1 cellular context compared by ENCODE assay signal in genomic region chr19:49866933-49867782, GRCh38.
A peak's percentile ranks its signal among the peaks of the same experiment; 100 is the strongest.
TF ChIP-seq lines count a peak whose summit lies in the region.

Gene PNKP (minus strand): TSS chr19:49867576. CDS start chr19:49867204, 372 bp downstream.

TF ChIP-seq in HepG2, 621 proteins besides CTCF, POLR2A, EP300 and RAD21 (continued from another document and continues in another):
- 0 out of 2 replicates have a peak, but pooled peaks have one; percentile 32 for TF ChIP-seq E2F5 (CRISPR knock-in tag; conservative IDR thresholded peaks at IDR 0.05)
- TF ChIP-seq DRAP1 (CRISPR knock-in tag; IDR thresholded peaks at IDR 0.05) = peak; percentile 48
- 0 out of 2 replicates have a peak, but pooled peaks have one; percentile 47 for TF ChIP-seq KAT7 (CRISPR knock-in tag; IDR thresholded peaks at IDR 0.05; ENCODE audit: borderline replicate concordance)
- peak; percentile 90 for TF ChIP-seq ZBTB25 (CRISPR knock-in tag; IDR thresholded peaks at IDR 0.05)
- TF ChIP-seq, protein P1, sequence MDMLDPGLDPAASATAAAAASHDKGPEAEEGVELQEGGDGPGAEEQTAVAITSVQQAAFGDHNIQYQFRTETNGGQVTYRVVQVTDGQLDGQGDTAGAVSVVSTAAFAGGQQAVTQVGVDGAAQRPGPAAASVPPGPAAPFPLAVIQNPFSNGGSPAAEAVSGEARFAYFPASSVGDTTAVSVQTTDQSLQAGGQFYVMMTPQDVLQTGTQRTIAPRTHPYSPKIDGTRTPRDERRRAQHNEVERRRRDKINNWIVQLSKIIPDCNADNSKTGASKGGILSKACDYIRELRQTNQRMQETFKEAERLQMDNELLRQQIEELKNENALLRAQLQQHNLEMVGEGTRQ (IDR thresholded peaks at IDR 0.05; ENCODE audit: low read depth, low read length) = no peak
- TF ChIP-seq, protein P1 (CRISPR knock-in tag; IDR thresholded peaks at IDR 0.05; ENCODE audit: borderline replicate concordance) = peak; percentile 46
- no peak for TF ChIP-seq ARNT (IDR thresholded peaks at IDR 0.05)
- peak; percentile 49; the same call in 1 of the 2 replicates for TF ChIP-seq CBX5 (CRISPR knock-in tag; IDR thresholded peaks at IDR 0.05; ENCODE audit: borderline replicate concordance)
- TF ChIP-seq MTA1 (CRISPR knock-in tag; IDR thresholded peaks at IDR 0.05; ENCODE audit: borderline replicate concordance) = peak; percentile 56; the same call in 1 of the 2 replicates
- 0 out of 2 replicates have a peak, but pooled peaks have one; percentile 19 for TF ChIP-seq IRX3 (CRISPR knock-in tag; IDR thresholded peaks at IDR 0.05; ENCODE audit: borderline replicate concordance, low read depth)
- TF ChIP-seq TEAD3 (CRISPR knock-in tag; optimal IDR thresholded peaks at IDR 0.05; ENCODE audit: borderline replicate concordance) = no peak
- peak; percentile 97 for TF ChIP-seq SAP130 (CRISPR knock-in tag; IDR thresholded peaks at IDR 0.05; ENCODE audit: low read depth)
- peak; percentile 47; the same call in 1 of the 2 replicates for TF ChIP-seq ZMYM4 (CRISPR knock-in tag; IDR thresholded peaks at IDR 0.05)
- no peak for TF ChIP-seq CC2D1A (CRISPR knock-in tag; IDR thresholded peaks at IDR 0.05)
- 0 out of 2 replicates have a peak, but pooled peaks have one; percentile 59 for TF ChIP-seq ZNF660 (CRISPR knock-in tag; IDR thresholded peaks at IDR 0.05; ENCODE audit: borderline replicate concordance, low read depth)
- TF ChIP-seq ZNF670 (CRISPR knock-in tag; IDR thresholded peaks at IDR 0.05; ENCODE audit: borderline replicate concordance) = 0 out of 2 replicates have a peak, but pooled peaks have one; percentile 5
- TF ChIP-seq, protein P2, sequence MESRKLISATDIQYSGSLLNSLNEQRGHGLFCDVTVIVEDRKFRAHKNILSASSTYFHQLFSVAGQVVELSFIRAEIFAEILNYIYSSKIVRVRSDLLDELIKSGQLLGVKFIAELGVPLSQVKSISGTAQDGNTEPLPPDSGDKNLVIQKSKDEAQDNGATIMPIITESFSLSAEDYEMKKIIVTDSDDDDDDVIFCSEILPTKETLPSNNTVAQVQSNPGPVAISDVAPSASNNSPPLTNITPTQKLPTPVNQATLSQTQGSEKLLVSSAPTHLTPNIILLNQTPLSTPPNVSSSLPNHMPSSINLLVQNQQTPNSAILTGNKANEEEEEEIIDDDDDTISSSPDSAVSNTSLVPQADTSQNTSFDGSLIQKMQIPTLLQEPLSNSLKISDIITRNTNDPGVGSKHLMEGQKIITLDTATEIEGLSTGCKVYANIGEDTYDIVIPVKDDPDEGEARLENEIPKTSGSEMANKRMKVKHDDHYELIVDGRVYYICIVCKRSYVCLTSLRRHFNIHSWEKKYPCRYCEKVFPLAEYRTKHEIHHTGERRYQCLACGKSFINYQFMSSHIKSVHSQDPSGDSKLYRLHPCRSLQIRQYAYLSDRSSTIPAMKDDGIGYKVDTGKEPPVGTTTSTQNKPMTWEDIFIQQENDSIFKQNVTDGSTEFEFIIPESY (CRISPR knock-in tag; IDR thresholded peaks at IDR 0.05) = 0 out of 2 replicates have a peak, but pooled peaks have one; percentile 12
- peak; percentile 24; the same call in 1 of the 2 replicates for TF ChIP-seq GFI1 (CRISPR knock-in tag; IDR thresholded peaks at IDR 0.05; ENCODE audit: borderline replicate concordance)
- TF ChIP-seq RFX1 (IDR thresholded peaks at IDR 0.05) = peak; percentile 81
- peak; percentile 15 for TF ChIP-seq ZNF766 (CRISPR knock-in tag; IDR thresholded peaks at IDR 0.05; ENCODE audit: borderline replicate concordance)
- TF ChIP-seq, protein P3, sequence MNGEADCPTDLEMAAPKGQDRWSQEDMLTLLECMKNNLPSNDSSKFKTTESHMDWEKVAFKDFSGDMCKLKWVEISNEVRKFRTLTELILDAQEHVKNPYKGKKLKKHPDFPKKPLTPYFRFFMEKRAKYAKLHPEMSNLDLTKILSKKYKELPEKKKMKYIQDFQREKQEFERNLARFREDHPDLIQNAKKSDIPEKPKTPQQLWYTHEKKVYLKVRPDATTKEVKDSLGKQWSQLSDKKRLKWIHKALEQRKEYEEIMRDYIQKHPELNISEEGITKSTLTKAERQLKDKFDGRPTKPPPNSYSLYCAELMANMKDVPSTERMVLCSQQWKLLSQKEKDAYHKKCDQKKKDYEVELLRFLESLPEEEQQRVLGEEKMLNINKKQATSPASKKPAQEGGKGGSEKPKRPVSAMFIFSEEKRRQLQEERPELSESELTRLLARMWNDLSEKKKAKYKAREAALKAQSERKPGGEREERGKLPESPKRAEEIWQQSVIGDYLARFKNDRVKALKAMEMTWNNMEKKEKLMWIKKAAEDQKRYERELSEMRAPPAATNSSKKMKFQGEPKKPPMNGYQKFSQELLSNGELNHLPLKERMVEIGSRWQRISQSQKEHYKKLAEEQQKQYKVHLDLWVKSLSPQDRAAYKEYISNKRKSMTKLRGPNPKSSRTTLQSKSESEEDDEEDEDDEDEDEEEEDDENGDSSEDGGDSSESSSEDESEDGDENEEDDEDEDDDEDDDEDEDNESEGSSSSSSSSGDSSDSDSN (CRISPR knock-in tag; IDR thresholded peaks at IDR 0.05) = peak; percentile 86
- TF ChIP-seq MXI1 (IDR thresholded peaks at IDR 0.05; ENCODE audit: borderline replicate concordance, low read depth, low read length) = peak; percentile 65; the same call in 2 of the 3 replicates
- peak; percentile 78; the same call in 1 of the 2 replicates for TF ChIP-seq STAT6 (CRISPR knock-in tag; IDR thresholded peaks at IDR 0.05; ENCODE audit: borderline replicate concordance)
- no peak; the same call in 1 of the 2 replicates for TF ChIP-seq ZNF589 (CRISPR knock-in tag; conservative IDR thresholded peaks at IDR 0.05)
- TF ChIP-seq PATZ1 (CRISPR knock-in tag; IDR thresholded peaks at IDR 0.05) = peak; percentile 77
- no peak for TF ChIP-seq NR2F6 (IDR thresholded peaks at IDR 0.05)
- peak; percentile 68 for TF ChIP-seq NR2F6 (CRISPR knock-in tag; IDR thresholded peaks at IDR 0.05)
- TF ChIP-seq ZNF790 (CRISPR knock-in tag; IDR thresholded peaks at IDR 0.05; ENCODE audit: borderline replicate concordance) = peak; percentile 93
- 0 out of 2 replicates have a peak, but pooled peaks have one; percentile 55 for TF ChIP-seq ZNF343 (CRISPR knock-in tag; IDR thresholded peaks at IDR 0.05)
- TF ChIP-seq, protein P4, sequence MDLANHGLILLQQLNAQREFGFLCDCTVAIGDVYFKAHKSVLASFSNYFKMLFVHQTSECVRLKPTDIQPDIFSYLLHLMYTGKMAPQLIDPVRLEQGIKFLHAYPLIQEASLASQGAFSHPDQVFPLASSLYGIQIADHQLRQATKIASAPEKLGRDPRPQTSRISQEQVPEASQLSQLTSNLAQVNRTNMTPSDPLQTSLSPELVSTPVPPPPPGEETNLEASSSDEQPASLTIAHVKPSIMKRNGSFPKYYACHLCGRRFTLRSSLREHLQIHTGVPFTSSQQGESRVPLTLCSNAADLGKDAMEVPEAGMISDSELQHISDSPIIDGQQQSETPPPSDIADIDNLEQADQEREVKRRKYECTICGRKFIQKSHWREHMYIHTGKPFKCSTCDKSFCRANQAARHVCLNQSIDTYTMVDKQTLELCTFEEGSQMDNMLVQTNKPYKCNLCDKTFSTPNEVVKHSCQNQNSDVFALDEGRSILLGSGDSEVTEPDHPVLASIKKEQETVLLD (CRISPR knock-in tag; IDR thresholded peaks at IDR 0.05; ENCODE audit: low read depth) = peak; percentile 91
- 0 out of 2 replicates have a peak, but pooled peaks have one; percentile 24 for TF ChIP-seq ZNF678 (CRISPR knock-in tag; IDR thresholded peaks at IDR 0.05)
- TF ChIP-seq, protein P5, sequence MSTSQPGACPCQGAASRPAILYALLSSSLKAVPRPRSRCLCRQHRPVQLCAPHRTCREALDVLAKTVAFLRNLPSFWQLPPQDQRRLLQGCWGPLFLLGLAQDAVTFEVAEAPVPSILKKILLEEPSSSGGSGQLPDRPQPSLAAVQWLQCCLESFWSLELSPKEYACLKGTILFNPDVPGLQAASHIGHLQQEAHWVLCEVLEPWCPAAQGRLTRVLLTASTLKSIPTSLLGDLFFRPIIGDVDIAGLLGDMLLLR (CRISPR knock-in tag; IDR thresholded peaks at IDR 0.05) = peak; percentile 89
- TF ChIP-seq RARG (CRISPR knock-in tag; IDR thresholded peaks at IDR 0.05; ENCODE audit: low read depth) = no peak
- TF ChIP-seq SRSF1 (optimal IDR thresholded peaks at IDR 0.05; ENCODE audit: low read depth, low read length) = no peak
- TF ChIP-seq BORCS8-MEF2B (CRISPR knock-in tag; IDR thresholded peaks at IDR 0.05) = 0 out of 2 replicates have a peak, but pooled peaks have one; percentile 24
